In genomic region chr6:149147939-149148718, GRCh38 we compare ENCODE assay signal across 1 cellular context.
TF ChIP-seq lines count a peak whose summit lies in the region.

No MANE protein-coding gene starts in this region.

TF ChIP-seq in GM12878, 131 proteins besides CTCF, POLR2A, EP300 and RAD21 (continued from another document and continues in another):
- TF ChIP-seq E4F1 (IDR thresholded peaks at IDR 0.05; ENCODE audit: borderline replicate concordance, partially characterized antibody) = no peak
- TF ChIP-seq JUND (IDR thresholded peaks at IDR 0.05; ENCODE audit: low read depth, low read length) = peak; percentile 56; the same call in 1 of the 2 replicates
- no peak for TF ChIP-seq MYB (IDR thresholded peaks at IDR 0.05; ENCODE audit: borderline replicate concordance, low read depth, low read length)
- no peak for TF ChIP-seq TBL1XR1 (IDR thresholded peaks at IDR 0.05; ENCODE audit: low read depth, low read length)
- TF ChIP-seq STAT3 (IDR thresholded peaks at IDR 0.05; ENCODE audit: low read depth, low read length) = no peak
- peak; percentile 88 for TF ChIP-seq PKNOX1 (IDR thresholded peaks at IDR 0.05)
- peak; percentile 79 for TF ChIP-seq JUNB (IDR thresholded peaks at IDR 0.05)
- TF ChIP-seq IKZF1 (conservative IDR thresholded peaks at IDR 0.05) = peak; percentile 67
- TF ChIP-seq PAX5 (IDR thresholded peaks at IDR 0.05; ENCODE audit: borderline replicate concordance, low read depth, low read length) = no peak
- no peak for TF ChIP-seq HDAC2 (IDR thresholded peaks at IDR 0.05)
- TF ChIP-seq MTA2 (IDR thresholded peaks at IDR 0.05; ENCODE audit: low read depth) = peak; percentile 70
- TF ChIP-seq ESRRA (IDR thresholded peaks at IDR 0.05; ENCODE audit: low read length) = no peak
- no peak for TF ChIP-seq ZNF217 (IDR thresholded peaks at IDR 0.05)
- TF ChIP-seq ZBTB33 (IDR thresholded peaks at IDR 0.05) = no peak
- TF ChIP-seq E2F4 (IDR thresholded peaks at IDR 0.05; ENCODE audit: low read depth, low read length) = no peak
- TF ChIP-seq NFXL1 (IDR thresholded peaks at IDR 0.05; ENCODE audit: borderline replicate concordance) = no peak
- no peak for TF ChIP-seq SP1 (IDR thresholded peaks at IDR 0.05; ENCODE audit: low read depth, low read length)
- TF ChIP-seq USF2 (IDR thresholded peaks at IDR 0.05; ENCODE audit: borderline replicate concordance, low read depth, low read length) = no peak
- no peak for TF ChIP-seq SIN3A (IDR thresholded peaks at IDR 0.05; ENCODE audit: low read depth, low read length)
- TF ChIP-seq MAX (IDR thresholded peaks at IDR 0.05; ENCODE audit: low read depth, low read length) = no peak
- no peak for TF ChIP-seq MYC (IDR thresholded peaks at IDR 0.05; ENCODE audit: insufficient read depth, insufficient read length, insufficient replicate concordance, low read length, severe bottlenecking)
- TF ChIP-seq ZSCAN29 (IDR thresholded peaks at IDR 0.05) = no peak
- TF ChIP-seq KLF5 (IDR thresholded peaks at IDR 0.05; ENCODE audit: partially characterized antibody) = no peak
- no peak for TF ChIP-seq GATAD2B (conservative IDR thresholded peaks at IDR 0.05; ENCODE audit: low read depth)
- TF ChIP-seq ZNF207 (IDR thresholded peaks at IDR 0.05; ENCODE audit: borderline replicate concordance) = no peak
- TF ChIP-seq SMAD5 (IDR thresholded peaks at IDR 0.05; ENCODE audit: low read depth) = no peak
- TF ChIP-seq E2F8 (IDR thresholded peaks at IDR 0.05; ENCODE audit: low read depth, partially characterized antibody) = no peak
- no peak for TF ChIP-seq SPI1 (IDR thresholded peaks at IDR 0.05; ENCODE audit: borderline replicate concordance, insufficient read depth, low read depth, low read length)
- no peak for TF ChIP-seq FOXK2 (IDR thresholded peaks at IDR 0.05)
- no peak for TF ChIP-seq SUZ12 (IDR thresholded peaks at IDR 0.05; ENCODE audit: unreplicated experiment)
- no peak for TF ChIP-seq BRCA1 (IDR thresholded peaks at IDR 0.05; ENCODE audit: low read depth, low read length)
- peak; percentile 71 for TF ChIP-seq NFIC (IDR thresholded peaks at IDR 0.05; ENCODE audit: low read depth, low read length)
- TF ChIP-seq CBX5 (IDR thresholded peaks at IDR 0.05; ENCODE audit: low read depth) = no peak
- no peak for TF ChIP-seq REST (IDR thresholded peaks at IDR 0.05; ENCODE audit: low read depth, low read length)
- peak; percentile 48; the same call in 1 of the 2 replicates for TF ChIP-seq ZNF384 (IDR thresholded peaks at IDR 0.05; ENCODE audit: borderline replicate concordance, low read depth, low read length)
- no peak for TF ChIP-seq NR2C1 (IDR thresholded peaks at IDR 0.05)
- TF ChIP-seq POLR2AphosphoS5 (IDR thresholded peaks at IDR 0.05; ENCODE audit: low read length) = no peak
- TF ChIP-seq RELA (IDR thresholded peaks at IDR 0.05; ENCODE audit: borderline replicate concordance, partially characterized antibody) = no peak
- TF ChIP-seq CBFB (IDR thresholded peaks at IDR 0.05; ENCODE audit: low read depth) = no peak
- peak; percentile 80 for TF ChIP-seq BMI1 (IDR thresholded peaks at IDR 0.05; ENCODE audit: borderline replicate concordance)
- no peak for TF ChIP-seq POLR2AphosphoS2 (IDR thresholded peaks at IDR 0.05; ENCODE audit: low read depth, low read length)
- TF ChIP-seq YBX1 (IDR thresholded peaks at IDR 0.05) = no peak
- no peak for TF ChIP-seq ASH2L (IDR thresholded peaks at IDR 0.05; ENCODE audit: borderline replicate concordance, low read depth)
- TF ChIP-seq BACH1 (IDR thresholded peaks at IDR 0.05; ENCODE audit: borderline replicate concordance) = peak; percentile 16; the same call in 1 of the 2 replicates
- TF ChIP-seq CHD4 (IDR thresholded peaks at IDR 0.05) = no peak
- TF ChIP-seq IRF4 (IDR thresholded peaks at IDR 0.05; ENCODE audit: low read depth, low read length) = no peak
- no peak for TF ChIP-seq SREBF2 (IDR thresholded peaks at IDR 0.05; ENCODE audit: low read length)
- TF ChIP-seq IKZF2 (IDR thresholded peaks at IDR 0.05) = peak; percentile 70 to 78; a peak in 3 of 4 replicates
- peak; percentile 62; the same call in 1 of the 2 replicates for TF ChIP-seq FOXM1 (IDR thresholded peaks at IDR 0.05; ENCODE audit: low read depth, low read length)
- no peak for TF ChIP-seq CHD2 (IDR thresholded peaks at IDR 0.05; ENCODE audit: borderline replicate concordance, low read depth, low read length)
- TF ChIP-seq RAD51 (IDR thresholded peaks at IDR 0.05) = no peak
- no peak; the same call in 1 of the 2 replicates for TF ChIP-seq DPF2 (IDR thresholded peaks at IDR 0.05)
- TF ChIP-seq ZNF592 (IDR thresholded peaks at IDR 0.05) = no peak
- TF ChIP-seq STAT1 (conservative IDR thresholded peaks at IDR 0.05) = no peak
